1 cellular context compared by ENCODE assay signal in genomic region chr19:1478934-1479707, GRCh38.
A peak's percentile ranks its signal among the peaks of the same experiment; 100 is the strongest.
TF ChIP-seq lines count a peak whose summit lies in the region.

Gene C19orf25, minus strand, starts transcription at chr19:1479215. Its CDS starts 312 bp downstream, at chr19:1478903.

TF ChIP-seq in HepG2, 621 proteins besides CTCF, POLR2A, EP300 and RAD21 (continued from another document and continues in another):
- no peak for TF ChIP-seq SNAPC4 (CRISPR knock-in tag; IDR thresholded peaks at IDR 0.05)
- TF ChIP-seq SALL2 (CRISPR knock-in tag; IDR thresholded peaks at IDR 0.05) = no peak
- no peak; the same call in 1 of the 2 replicates for TF ChIP-seq KMT2A (CRISPR knock-in tag; IDR thresholded peaks at IDR 0.05)
- no peak for TF ChIP-seq ATF6 (CRISPR knock-in tag; conservative IDR thresholded peaks at IDR 0.05)
- no peak for TF ChIP-seq STAT5B (CRISPR knock-in tag; IDR thresholded peaks at IDR 0.05)
- no peak for TF ChIP-seq RFX3 (CRISPR knock-in tag; IDR thresholded peaks at IDR 0.05)
- TF ChIP-seq ZKSCAN8 (CRISPR knock-in tag; IDR thresholded peaks at IDR 0.05; ENCODE audit: borderline replicate concordance) = 0 out of 2 replicates have a peak, but pooled peaks have one; percentile 48
- no peak for TF ChIP-seq ZBTB7A (CRISPR knock-in tag; IDR thresholded peaks at IDR 0.05)
- no peak for TF ChIP-seq ZNF180 (CRISPR knock-in tag; IDR thresholded peaks at IDR 0.05; ENCODE audit: borderline replicate concordance, low read depth)
- TF ChIP-seq ZNF432 (CRISPR knock-in tag; IDR thresholded peaks at IDR 0.05; ENCODE audit: borderline replicate concordance) = no peak
- no peak for TF ChIP-seq CENPT (CRISPR knock-in tag; IDR thresholded peaks at IDR 0.05; ENCODE audit: low read depth)
- peak; percentile 46; the same call in 1 of the 2 replicates for TF ChIP-seq ZNF619 (CRISPR knock-in tag; IDR thresholded peaks at IDR 0.05)
- no peak for TF ChIP-seq ATAD3A (CRISPR knock-in tag; IDR thresholded peaks at IDR 0.05)
- no peak; the same call in 1 of the 2 replicates for TF ChIP-seq ZNF800 (CRISPR knock-in tag; IDR thresholded peaks at IDR 0.05)
- TF ChIP-seq HMGXB4 (CRISPR knock-in tag; IDR thresholded peaks at IDR 0.05; ENCODE audit: borderline replicate concordance in 1 of 2, low read depth in 1 of 2) = peak; percentile 36 to 54; a peak in 2 of 4 replicates
- no peak for TF ChIP-seq ZNF101 (CRISPR knock-in tag; IDR thresholded peaks at IDR 0.05; ENCODE audit: borderline replicate concordance, low read depth)
- no peak for TF ChIP-seq ZNF160 (CRISPR knock-in tag; IDR thresholded peaks at IDR 0.05)
- no peak; the same call in 1 of the 2 replicates for TF ChIP-seq BHLHE40 (IDR thresholded peaks at IDR 0.05; ENCODE audit: low read length)
- TF ChIP-seq JUND (CRISPR knock-in tag; IDR thresholded peaks at IDR 0.05) = no peak
- TF ChIP-seq ETV6 (CRISPR knock-in tag; conservative IDR thresholded peaks at IDR 0.05) = no peak; the same call in 1 of the 2 replicates
- TF ChIP-seq ZNF777 (CRISPR knock-in tag; IDR thresholded peaks at IDR 0.05) = peak; percentile 65
- TF ChIP-seq TCF7 (IDR thresholded peaks at IDR 0.05; ENCODE audit: low read depth) = no peak
- TF ChIP-seq NKX3-1 (CRISPR knock-in tag; IDR thresholded peaks at IDR 0.05) = no peak; the same call in 1 of the 2 replicates
- no peak for TF ChIP-seq SMARCE1 (IDR thresholded peaks at IDR 0.05; ENCODE audit: borderline replicate concordance)
- TF ChIP-seq TAF15 (IDR thresholded peaks at IDR 0.05; ENCODE audit: low read depth, low read length, poor library complexity, severe bottlenecking) = no peak
- TF ChIP-seq ZNF335 (CRISPR knock-in tag; IDR thresholded peaks at IDR 0.05) = no peak; the same call in 1 of the 2 replicates
- peak; percentile 53; the same call in 1 of the 2 replicates for TF ChIP-seq ZFX (CRISPR knock-in tag; IDR thresholded peaks at IDR 0.05; ENCODE audit: low read depth)
- no peak for TF ChIP-seq FOXO4 (CRISPR knock-in tag; conservative IDR thresholded peaks at IDR 0.05)
- no peak for TF ChIP-seq ZNF784 (CRISPR knock-in tag; IDR thresholded peaks at IDR 0.05; ENCODE audit: borderline replicate concordance)
- no peak for TF ChIP-seq ISL2 (CRISPR knock-in tag; IDR thresholded peaks at IDR 0.05)
- TF ChIP-seq ADNP (CRISPR knock-in tag; IDR thresholded peaks at IDR 0.05) = peak; percentile 92
- peak; percentile 43; the same call in 1 of the 2 replicates for TF ChIP-seq TSC22D2 (CRISPR knock-in tag; IDR thresholded peaks at IDR 0.05; ENCODE audit: borderline replicate concordance)
- peak; percentile 86; the same call in 1 of the 2 replicates for TF ChIP-seq ZNF431 (CRISPR knock-in tag; IDR thresholded peaks at IDR 0.05; ENCODE audit: borderline replicate concordance, low read depth)
- TF ChIP-seq ZBTB14 (CRISPR knock-in tag; IDR thresholded peaks at IDR 0.05) = no peak
- TF ChIP-seq TCF12 (IDR thresholded peaks at IDR 0.05) = no peak
- TF ChIP-seq TCF12 (CRISPR knock-in tag; IDR thresholded peaks at IDR 0.05) = no peak
- peak; percentile 67; the same call in 1 of the 2 replicates for TF ChIP-seq TBX2 (CRISPR knock-in tag; IDR thresholded peaks at IDR 0.05; ENCODE audit: borderline replicate concordance)
- TF ChIP-seq MXD3 (CRISPR knock-in tag; IDR thresholded peaks at IDR 0.05) = no peak; the same call in 1 of the 2 replicates
- peak; percentile 84 for TF ChIP-seq ZNF770 (CRISPR knock-in tag; IDR thresholded peaks at IDR 0.05)
- no peak for TF ChIP-seq NFIC (IDR thresholded peaks at IDR 0.05; ENCODE audit: low read length)
- TF ChIP-seq PHF5A (CRISPR knock-in tag; IDR thresholded peaks at IDR 0.05; ENCODE audit: low read depth, unreplicated experiment) = no peak
- no peak for TF ChIP-seq EZH2 (conservative IDR thresholded peaks at IDR 0.05; ENCODE audit: low read depth, low read length)
- peak; percentile 68; the same call in 1 of the 2 replicates for TF ChIP-seq REPIN1 (CRISPR knock-in tag; IDR thresholded peaks at IDR 0.05; ENCODE audit: borderline replicate concordance, low read depth)
- TF ChIP-seq CCDC6 (CRISPR knock-in tag; IDR thresholded peaks at IDR 0.05) = 0 out of 2 replicates have a peak, but pooled peaks have one; percentile 40
- peak; percentile 92 for TF ChIP-seq HDAC1 (CRISPR knock-in tag; IDR thresholded peaks at IDR 0.05)
- peak; percentile 40; the same call in 1 of the 2 replicates for TF ChIP-seq ZNF503 (CRISPR knock-in tag; IDR thresholded peaks at IDR 0.05)
